Comparison of ENCODE assay signal across 2 cellular contexts in genomic region chr6:38975621-38976049, GRCh38.
A peak's percentile ranks its signal among the peaks of the same experiment; 100 is the strongest.
TF ChIP-seq lines count a peak whose summit lies in the region.

No MANE protein-coding gene starts in this region.

TF ChIP-seq in liver, 16 proteins besides CTCF, POLR2A, EP300 and RAD21 (continued from another document):
- TF ChIP-seq ZBTB33 (IDR thresholded peaks at IDR 0.05) = peak; percentile 92
- TF ChIP-seq, protein P1, sequence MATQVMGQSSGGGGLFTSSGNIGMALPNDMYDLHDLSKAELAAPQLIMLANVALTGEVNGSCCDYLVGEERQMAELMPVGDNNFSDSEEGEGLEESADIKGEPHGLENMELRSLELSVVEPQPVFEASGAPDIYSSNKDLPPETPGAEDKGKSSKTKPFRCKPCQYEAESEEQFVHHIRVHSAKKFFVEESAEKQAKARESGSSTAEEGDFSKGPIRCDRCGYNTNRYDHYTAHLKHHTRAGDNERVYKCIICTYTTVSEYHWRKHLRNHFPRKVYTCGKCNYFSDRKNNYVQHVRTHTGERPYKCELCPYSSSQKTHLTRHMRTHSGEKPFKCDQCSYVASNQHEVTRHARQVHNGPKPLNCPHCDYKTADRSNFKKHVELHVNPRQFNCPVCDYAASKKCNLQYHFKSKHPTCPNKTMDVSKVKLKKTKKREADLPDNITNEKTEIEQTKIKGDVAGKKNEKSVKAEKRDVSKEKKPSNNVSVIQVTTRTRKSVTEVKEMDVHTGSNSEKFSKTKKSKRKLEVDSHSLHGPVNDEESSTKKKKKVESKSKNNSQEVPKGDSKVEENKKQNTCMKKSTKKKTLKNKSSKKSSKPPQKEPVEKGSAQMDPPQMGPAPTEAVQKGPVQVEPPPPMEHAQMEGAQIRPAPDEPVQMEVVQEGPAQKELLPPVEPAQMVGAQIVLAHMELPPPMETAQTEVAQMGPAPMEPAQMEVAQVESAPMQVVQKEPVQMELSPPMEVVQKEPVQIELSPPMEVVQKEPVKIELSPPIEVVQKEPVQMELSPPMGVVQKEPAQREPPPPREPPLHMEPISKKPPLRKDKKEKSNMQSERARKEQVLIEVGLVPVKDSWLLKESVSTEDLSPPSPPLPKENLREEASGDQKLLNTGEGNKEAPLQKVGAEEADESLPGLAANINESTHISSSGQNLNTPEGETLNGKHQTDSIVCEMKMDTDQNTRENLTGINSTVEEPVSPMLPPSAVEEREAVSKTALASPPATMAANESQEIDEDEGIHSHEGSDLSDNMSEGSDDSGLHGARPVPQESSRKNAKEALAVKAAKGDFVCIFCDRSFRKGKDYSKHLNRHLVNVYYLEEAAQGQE (IDR thresholded peaks at IDR 0.05) = peak; percentile 79
- TF ChIP-seq JUND (IDR thresholded peaks at IDR 0.05) = peak; percentile 98 to 100
- peak; percentile 26 for TF ChIP-seq FOXA1 (IDR thresholded peaks at IDR 0.05)
- TF ChIP-seq HNF4A (conservative IDR thresholded peaks at IDR 0.05) = peak; percentile 71 to 95
- TF ChIP-seq EGR1 (IDR thresholded peaks at IDR 0.05; ENCODE audit: low read depth in 2 of 2) = peak in 1 of 2 donors; percentile 93
- TF ChIP-seq FOXA2 (IDR thresholded peaks at IDR 0.05) = peak; percentile 78
- no peak for TF ChIP-seq TAF1 (conservative IDR thresholded peaks at IDR 0.05)
- TF ChIP-seq GABPA (IDR thresholded peaks at IDR 0.05 in 1 of 2, conservative IDR thresholded peaks at IDR 0.05 in 1 of 2) = peak in 1 of 2 donors; percentile 27

TF ChIP-seq in HepG2, 621 proteins besides CTCF, POLR2A, EP300 and RAD21 (continued from another document):
- TF ChIP-seq, protein P2, sequence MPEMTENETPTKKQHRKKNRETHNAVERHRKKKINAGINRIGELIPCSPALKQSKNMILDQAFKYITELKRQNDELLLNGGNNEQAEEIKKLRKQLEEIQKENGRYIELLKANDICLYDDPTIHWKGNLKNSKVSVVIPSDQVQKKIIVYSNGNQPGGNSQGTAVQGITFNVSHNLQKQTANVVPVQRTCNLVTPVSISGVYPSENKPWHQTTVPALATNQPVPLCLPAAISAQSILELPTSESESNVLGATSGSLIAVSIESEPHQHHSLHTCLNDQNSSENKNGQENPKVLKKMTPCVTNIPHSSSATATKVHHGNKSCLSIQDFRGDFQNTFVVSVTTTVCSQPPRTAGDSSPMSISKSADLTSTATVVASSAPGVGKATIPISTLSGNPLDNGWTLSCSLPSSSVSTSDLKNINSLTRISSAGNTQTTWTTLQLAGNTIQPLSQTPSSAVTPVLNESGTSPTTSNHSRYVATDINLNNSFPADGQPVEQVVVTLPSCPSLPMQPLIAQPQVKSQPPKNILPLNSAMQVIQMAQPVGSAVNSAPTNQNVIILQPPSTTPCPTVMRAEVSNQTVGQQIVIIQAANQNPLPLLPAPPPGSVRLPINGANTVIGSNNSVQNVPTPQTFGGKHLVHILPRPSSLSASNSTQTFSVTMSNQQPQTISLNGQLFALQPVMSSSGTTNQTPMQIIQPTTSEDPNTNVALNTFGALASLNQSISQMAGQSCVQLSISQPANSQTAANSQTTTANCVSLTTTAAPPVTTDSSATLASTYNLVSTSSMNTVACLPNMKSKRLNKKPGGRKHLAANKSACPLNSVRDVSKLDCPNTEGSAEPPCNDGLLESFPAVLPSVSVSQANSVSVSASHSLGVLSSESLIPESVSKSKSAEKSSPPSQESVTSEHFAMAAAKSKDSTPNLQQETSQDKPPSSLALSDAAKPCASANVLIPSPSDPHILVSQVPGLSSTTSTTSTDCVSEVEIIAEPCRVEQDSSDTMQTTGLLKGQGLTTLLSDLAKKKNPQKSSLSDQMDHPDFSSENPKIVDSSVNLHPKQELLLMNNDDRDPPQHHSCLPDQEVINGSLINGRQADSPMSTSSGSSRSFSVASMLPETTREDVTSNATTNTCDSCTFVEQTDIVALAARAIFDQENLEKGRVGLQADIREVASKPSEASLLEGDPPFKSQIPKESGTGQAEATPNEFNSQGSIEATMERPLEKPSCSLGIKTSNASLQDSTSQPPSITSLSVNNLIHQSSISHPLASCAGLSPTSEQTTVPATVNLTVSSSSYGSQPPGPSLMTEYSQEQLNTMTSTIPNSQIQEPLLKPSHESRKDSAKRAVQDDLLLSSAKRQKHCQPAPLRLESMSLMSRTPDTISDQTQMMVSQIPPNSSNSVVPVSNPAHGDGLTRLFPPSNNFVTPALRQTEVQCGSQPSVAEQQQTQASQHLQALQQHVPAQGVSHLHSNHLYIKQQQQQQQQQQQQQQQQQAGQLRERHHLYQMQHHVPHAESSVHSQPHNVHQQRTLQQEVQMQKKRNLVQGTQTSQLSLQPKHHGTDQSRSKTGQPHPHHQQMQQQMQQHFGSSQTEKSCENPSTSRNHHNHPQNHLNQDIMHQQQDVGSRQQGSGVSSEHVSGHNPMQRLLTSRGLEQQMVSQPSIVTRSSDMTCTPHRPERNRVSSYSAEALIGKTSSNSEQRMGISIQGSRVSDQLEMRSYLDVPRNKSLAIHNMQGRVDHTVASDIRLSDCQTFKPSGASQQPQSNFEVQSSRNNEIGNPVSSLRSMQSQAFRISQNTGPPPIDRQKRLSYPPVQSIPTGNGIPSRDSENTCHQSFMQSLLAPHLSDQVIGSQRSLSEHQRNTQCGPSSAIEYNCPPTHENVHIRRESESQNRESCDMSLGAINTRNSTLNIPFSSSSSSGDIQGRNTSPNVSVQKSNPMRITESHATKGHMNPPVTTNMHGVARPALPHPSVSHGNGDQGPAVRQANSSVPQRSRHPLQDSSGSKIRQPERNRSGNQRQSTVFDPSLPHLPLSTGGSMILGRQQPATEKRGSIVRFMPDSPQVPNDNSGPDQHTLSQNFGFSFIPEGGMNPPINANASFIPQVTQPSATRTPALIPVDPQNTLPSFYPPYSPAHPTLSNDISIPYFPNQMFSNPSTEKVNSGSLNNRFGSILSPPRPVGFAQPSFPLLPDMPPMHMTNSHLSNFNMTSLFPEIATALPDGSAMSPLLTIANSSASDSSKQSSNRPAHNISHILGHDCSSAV (CRISPR knock-in tag; IDR thresholded peaks at IDR 0.05; ENCODE audit: borderline replicate concordance) = no peak
- TF ChIP-seq, protein P3, sequence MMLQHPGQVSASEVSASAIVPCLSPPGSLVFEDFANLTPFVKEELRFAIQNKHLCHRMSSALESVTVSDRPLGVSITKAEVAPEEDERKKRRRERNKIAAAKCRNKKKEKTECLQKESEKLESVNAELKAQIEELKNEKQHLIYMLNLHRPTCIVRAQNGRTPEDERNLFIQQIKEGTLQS (CRISPR knock-in tag; IDR thresholded peaks at IDR 0.05) = no peak
- TF ChIP-seq ZNF382 (CRISPR knock-in tag; IDR thresholded peaks at IDR 0.05; ENCODE audit: borderline replicate concordance) (no peak), ZNF839 (CRISPR knock-in tag; IDR thresholded peaks at IDR 0.05; ENCODE audit: borderline replicate concordance) (no peak)
- TF ChIP-seq, protein P4, sequence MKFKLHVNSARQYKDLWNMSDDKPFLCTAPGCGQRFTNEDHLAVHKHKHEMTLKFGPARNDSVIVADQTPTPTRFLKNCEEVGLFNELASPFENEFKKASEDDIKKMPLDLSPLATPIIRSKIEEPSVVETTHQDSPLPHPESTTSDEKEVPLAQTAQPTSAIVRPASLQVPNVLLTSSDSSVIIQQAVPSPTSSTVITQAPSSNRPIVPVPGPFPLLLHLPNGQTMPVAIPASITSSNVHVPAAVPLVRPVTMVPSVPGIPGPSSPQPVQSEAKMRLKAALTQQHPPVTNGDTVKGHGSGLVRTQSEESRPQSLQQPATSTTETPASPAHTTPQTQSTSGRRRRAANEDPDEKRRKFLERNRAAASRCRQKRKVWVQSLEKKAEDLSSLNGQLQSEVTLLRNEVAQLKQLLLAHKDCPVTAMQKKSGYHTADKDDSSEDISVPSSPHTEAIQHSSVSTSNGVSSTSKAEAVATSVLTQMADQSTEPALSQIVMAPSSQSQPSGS (CRISPR knock-in tag; IDR thresholded peaks at IDR 0.05) = no peak
